In the genomic region with DNA sequence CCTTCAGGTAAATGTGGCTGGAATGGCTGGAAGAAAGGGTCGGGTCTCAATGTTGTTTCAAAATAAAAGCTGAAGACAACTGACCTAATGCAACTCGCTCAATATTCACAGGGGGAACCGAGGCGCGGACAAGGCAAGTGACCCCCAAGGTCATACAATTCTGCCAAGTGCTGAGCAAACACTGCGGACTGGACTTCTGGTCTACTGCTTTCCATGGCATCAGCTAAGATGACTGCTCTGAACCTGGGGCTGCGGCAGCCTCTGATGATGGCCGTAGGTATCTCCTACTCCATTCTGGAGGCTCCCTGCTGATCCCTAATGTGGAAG, we compare ENCODE assay signal across 1 cellular context.
TF ChIP-seq lines count a peak whose summit lies in the region.

No MANE protein-coding gene starts in this region.

TF ChIP-seq in HepG2, 621 proteins besides CTCF, POLR2A, EP300 and RAD21 (continued from another document and continues in another):
- TF ChIP-seq, protein P1, sequence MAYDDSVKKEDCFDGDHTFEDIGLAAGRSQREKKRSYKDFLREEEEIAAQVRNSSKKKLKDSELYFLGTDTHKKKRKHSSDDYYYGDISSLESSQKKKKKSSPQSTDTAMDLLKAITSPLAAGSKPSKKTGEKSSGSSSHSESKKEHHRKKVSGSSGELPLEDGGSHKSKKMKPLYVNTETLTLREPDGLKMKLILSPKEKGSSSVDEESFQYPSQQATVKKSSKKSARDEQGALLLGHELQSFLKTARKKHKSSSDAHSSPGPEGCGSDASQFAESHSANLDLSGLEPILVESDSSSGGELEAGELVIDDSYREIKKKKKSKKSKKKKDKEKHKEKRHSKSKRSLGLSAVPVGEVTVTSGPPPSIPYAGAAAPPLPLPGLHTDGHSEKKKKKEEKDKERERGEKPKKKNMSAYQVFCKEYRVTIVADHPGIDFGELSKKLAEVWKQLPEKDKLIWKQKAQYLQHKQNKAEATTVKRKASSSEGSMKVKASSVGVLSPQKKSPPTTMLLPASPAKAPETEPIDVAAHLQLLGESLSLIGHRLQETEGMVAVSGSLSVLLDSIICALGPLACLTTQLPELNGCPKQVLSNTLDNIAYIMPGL (CRISPR knock-in tag; IDR thresholded peaks at IDR 0.05; ENCODE audit: borderline replicate concordance in 1 of 2, low read depth in 1 of 2), result no peak
- TF ChIP-seq, protein P2, sequence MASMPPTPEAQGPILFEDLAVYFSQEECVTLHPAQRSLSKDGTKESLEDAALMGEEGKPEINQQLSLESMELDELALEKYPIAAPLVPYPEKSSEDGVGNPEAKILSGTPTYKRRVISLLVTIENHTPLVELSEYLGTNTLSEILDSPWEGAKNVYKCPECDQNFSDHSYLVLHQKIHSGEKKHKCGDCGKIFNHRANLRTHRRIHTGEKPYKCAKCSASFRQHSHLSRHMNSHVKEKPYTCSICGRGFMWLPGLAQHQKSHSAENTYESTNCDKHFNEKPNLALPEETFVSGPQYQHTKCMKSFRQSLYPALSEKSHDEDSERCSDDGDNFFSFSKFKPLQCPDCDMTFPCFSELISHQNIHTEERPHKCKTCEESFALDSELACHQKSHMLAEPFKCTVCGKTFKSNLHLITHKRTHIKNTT (CRISPR knock-in tag; IDR thresholded peaks at IDR 0.05), result no peak
- TF ChIP-seq ZNF160 (CRISPR knock-in tag; IDR thresholded peaks at IDR 0.05) (no peak), SIX4 (CRISPR knock-in tag; IDR thresholded peaks at IDR 0.05) (no peak), ZNF207 (IDR thresholded peaks at IDR 0.05; ENCODE audit: borderline replicate concordance) (no peak), ZKSCAN8 (CRISPR knock-in tag; IDR thresholded peaks at IDR 0.05; ENCODE audit: borderline replicate concordance) (no peak), KDM1A (CRISPR knock-in tag; IDR thresholded peaks at IDR 0.05) (peak; percentile 16; the same call in 1 of the 2 replicates), STAG1 (CRISPR knock-in tag; IDR thresholded peaks at IDR 0.05) (no peak), REL (CRISPR knock-in tag; conservative IDR thresholded peaks at IDR 0.05) (no peak), ZNF44 (CRISPR knock-in tag; IDR thresholded peaks at IDR 0.05) (no peak), RFX3 (CRISPR knock-in tag; IDR thresholded peaks at IDR 0.05) (no peak), ZNF619 (CRISPR knock-in tag; IDR thresholded peaks at IDR 0.05) (no peak), BCL6 (CRISPR knock-in tag; IDR thresholded peaks at IDR 0.05) (0 out of 2 replicates have a peak, but pooled peaks have one; percentile 10), MTA1 (CRISPR knock-in tag; IDR thresholded peaks at IDR 0.05; ENCODE audit: borderline replicate concordance) (no peak), RXRB (CRISPR knock-in tag; IDR thresholded peaks at IDR 0.05; ENCODE audit: borderline replicate concordance) (0 out of 2 replicates have a peak, but pooled peaks have one; percentile 13), RARA (CRISPR knock-in tag; IDR thresholded peaks at IDR 0.05) (peak; percentile 28; the same call in 1 of the 2 replicates), HOXA5 (CRISPR knock-in tag; IDR thresholded peaks at IDR 0.05) (0 out of 2 replicates have a peak, but pooled peaks have one; percentile 22), ZNF263 (CRISPR knock-in tag; IDR thresholded peaks at IDR 0.05) (no peak), ZFAT (CRISPR knock-in tag; conservative IDR thresholded peaks at IDR 0.05) (no peak), CENPT (CRISPR knock-in tag; IDR thresholded peaks at IDR 0.05; ENCODE audit: low read depth) (no peak), ZNF124 (CRISPR knock-in tag; IDR thresholded peaks at IDR 0.05) (no peak), SETDB1 (CRISPR knock-in tag; IDR thresholded peaks at IDR 0.05; ENCODE audit: borderline replicate concordance) (no peak), ZNF598 (CRISPR knock-in tag; IDR thresholded peaks at IDR 0.05; ENCODE audit: borderline replicate concordance) (no peak), ZNF282 (IDR thresholded peaks at IDR 0.05; ENCODE audit: partially characterized antibody) (no peak), HHEX (CRISPR knock-in tag; IDR thresholded peaks at IDR 0.05) (no peak), LCORL (IDR thresholded peaks at IDR 0.05) (no peak), LCORL (CRISPR knock-in tag; IDR thresholded peaks at IDR 0.05) (no peak), MED13 (CRISPR knock-in tag; IDR thresholded peaks at IDR 0.05) (no peak), KDM6A (CRISPR knock-in tag; IDR thresholded peaks at IDR 0.05; ENCODE audit: low read depth) (no peak), MYNN (CRISPR knock-in tag; IDR thresholded peaks at IDR 0.05; ENCODE audit: low read depth) (peak; percentile 98), PHF8 (CRISPR knock-in tag; IDR thresholded peaks at IDR 0.05) (no peak), SP4 (CRISPR knock-in tag; IDR thresholded peaks at IDR 0.05) (no peak), HDAC2 (CRISPR knock-in tag; IDR thresholded peaks at IDR 0.05) (peak; percentile 13; the same call in 1 of the 2 replicates), SNAPC2 (CRISPR knock-in tag; IDR thresholded peaks at IDR 0.05) (no peak)
- TF ChIP-seq, protein P3, sequence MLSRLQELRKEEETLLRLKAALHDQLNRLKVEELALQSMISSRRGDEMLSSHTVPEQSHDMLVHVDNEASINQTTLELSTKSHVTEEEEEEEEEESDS (CRISPR knock-in tag; IDR thresholded peaks at IDR 0.05; ENCODE audit: borderline replicate concordance), result no peak
- TF ChIP-seq, protein P4, sequence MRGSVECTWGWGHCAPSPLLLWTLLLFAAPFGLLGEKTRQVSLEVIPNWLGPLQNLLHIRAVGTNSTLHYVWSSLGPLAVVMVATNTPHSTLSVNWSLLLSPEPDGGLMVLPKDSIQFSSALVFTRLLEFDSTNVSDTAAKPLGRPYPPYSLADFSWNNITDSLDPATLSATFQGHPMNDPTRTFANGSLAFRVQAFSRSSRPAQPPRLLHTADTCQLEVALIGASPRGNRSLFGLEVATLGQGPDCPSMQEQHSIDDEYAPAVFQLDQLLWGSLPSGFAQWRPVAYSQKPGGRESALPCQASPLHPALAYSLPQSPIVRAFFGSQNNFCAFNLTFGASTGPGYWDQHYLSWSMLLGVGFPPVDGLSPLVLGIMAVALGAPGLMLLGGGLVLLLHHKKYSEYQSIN (CRISPR knock-in tag; IDR thresholded peaks at IDR 0.05; ENCODE audit: borderline replicate concordance), result no peak
- TF ChIP-seq, protein P5, sequence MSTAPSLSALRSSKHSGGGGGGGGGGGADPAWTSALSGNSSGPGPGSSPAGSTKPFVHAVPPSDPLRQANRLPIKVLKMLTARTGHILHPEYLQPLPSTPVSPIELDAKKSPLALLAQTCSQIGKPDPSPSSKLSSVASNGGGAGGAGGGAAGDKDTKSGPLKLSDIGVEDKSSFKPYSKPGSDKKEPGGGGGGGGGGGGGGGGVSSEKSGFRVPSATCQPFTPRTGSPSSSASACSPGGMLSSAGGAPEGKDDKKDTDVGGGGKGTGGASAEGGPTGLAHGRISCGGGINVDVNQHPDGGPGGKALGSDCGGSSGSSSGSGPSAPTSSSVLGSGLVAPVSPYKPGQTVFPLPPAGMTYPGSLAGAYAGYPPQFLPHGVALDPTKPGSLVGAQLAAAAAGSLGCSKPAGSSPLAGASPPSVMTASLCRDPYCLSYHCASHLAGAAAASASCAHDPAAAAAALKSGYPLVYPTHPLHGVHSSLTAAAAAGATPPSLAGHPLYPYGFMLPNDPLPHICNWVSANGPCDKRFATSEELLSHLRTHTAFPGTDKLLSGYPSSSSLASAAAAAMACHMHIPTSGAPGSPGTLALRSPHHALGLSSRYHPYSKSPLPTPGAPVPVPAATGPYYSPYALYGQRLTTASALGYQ (CRISPR knock-in tag; IDR thresholded peaks at IDR 0.05), result no peak
- TF ChIP-seq, protein P6, sequence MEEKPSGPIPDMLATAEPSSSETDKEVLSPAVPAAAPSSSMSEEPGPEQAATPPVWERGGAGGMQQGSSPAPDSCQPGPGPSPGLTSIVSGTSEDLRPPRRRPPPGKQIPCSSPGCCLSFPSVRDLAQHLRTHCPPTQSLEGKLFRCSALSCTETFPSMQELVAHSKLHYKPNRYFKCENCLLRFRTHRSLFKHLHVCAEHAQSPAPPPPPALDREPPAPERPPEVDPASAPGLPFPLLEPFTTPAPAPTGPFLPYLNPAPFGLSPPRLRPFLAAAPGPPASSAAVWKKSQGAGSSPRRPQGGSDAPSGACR (CRISPR knock-in tag; IDR thresholded peaks at IDR 0.05), result no peak
- TF ChIP-seq, protein P7, sequence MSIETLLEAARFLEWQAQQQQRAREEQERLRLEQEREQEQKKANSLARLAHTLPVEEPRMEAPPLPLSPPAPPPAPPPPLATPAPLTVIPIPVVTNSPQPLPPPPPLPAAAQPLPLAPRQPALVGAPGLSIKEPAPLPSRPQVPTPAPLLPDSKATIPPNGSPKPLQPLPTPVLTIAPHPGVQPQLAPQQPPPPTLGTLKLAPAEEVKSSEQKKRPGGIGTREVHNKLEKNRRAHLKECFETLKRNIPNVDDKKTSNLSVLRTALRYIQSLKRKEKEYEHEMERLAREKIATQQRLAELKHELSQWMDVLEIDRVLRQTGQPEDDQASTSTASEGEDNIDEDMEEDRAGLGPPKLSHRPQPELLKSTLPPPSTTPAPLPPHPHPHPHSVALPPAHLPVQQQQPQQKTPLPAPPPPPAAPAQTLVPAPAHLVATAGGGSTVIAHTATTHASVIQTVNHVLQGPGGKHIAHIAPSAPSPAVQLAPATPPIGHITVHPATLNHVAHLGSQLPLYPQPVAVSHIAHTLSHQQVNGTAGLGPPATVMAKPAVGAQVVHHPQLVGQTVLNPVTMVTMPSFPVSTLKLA (IDR thresholded peaks at IDR 0.05), result no peak
- TF ChIP-seq, protein P8, sequence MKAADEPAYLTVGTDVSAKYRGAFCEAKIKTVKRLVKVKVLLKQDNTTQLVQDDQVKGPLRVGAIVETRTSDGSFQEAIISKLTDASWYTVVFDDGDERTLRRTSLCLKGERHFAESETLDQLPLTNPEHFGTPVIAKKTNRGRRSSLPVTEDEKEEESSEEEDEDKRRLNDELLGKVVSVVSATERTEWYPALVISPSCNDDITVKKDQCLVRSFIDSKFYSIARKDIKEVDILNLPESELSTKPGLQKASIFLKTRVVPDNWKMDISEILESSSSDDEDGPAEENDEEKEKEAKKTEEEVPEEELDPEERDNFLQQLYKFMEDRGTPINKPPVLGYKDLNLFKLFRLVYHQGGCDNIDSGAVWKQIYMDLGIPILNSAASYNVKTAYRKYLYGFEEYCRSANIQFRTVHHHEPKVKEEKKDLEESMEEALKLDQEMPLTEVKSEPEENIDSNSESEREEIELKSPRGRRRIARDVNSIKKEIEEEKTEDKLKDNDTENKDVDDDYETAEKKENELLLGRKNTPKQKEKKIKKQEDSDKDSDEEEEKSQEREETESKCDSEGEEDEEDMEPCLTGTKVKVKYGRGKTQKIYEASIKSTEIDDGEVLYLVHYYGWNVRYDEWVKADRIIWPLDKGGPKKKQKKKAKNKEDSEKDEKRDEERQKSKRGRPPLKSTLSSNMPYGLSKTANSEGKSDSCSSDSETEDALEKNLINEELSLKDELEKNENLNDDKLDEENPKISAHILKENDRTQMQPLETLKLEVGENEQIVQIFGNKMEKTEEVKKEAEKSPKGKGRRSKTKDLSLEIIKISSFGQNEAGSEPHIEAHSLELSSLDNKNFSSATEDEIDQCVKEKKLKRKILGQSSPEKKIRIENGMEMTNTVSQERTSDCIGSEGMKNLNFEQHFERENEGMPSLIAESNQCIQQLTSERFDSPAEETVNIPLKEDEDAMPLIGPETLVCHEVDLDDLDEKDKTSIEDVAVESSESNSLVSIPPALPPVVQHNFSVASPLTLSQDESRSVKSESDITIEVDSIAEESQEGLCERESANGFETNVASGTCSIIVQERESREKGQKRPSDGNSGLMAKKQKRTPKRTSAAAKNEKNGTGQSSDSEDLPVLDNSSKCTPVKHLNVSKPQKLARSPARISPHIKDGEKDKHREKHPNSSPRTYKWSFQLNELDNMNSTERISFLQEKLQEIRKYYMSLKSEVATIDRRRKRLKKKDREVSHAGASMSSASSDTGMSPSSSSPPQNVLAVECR (CRISPR knock-in tag; IDR thresholded peaks at IDR 0.05; ENCODE audit: borderline replicate concordance), result peak; percentile 30; the same call in 1 of the 2 replicates
- TF ChIP-seq, protein P9, sequence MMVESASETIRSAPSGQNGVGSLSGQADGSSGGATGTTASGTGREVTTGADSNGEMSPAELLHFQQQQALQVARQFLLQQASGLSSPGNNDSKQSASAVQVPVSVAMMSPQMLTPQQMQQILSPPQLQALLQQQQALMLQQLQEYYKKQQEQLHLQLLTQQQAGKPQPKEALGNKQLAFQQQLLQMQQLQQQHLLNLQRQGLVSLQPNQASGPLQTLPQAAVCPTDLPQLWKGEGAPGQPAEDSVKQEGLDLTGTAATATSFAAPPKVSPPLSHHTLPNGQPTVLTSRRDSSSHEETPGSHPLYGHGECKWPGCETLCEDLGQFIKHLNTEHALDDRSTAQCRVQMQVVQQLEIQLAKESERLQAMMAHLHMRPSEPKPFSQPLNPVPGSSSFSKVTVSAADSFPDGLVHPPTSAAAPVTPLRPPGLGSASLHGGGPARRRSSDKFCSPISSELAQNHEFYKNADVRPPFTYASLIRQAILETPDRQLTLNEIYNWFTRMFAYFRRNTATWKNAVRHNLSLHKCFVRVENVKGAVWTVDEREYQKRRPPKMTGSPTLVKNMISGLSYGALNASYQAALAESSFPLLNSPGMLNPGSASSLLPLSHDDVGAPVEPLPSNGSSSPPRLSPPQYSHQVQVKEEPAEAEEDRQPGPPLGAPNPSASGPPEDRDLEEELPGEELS (CRISPR knock-in tag; IDR thresholded peaks at IDR 0.05), result no peak
- TF ChIP-seq, protein P10, sequence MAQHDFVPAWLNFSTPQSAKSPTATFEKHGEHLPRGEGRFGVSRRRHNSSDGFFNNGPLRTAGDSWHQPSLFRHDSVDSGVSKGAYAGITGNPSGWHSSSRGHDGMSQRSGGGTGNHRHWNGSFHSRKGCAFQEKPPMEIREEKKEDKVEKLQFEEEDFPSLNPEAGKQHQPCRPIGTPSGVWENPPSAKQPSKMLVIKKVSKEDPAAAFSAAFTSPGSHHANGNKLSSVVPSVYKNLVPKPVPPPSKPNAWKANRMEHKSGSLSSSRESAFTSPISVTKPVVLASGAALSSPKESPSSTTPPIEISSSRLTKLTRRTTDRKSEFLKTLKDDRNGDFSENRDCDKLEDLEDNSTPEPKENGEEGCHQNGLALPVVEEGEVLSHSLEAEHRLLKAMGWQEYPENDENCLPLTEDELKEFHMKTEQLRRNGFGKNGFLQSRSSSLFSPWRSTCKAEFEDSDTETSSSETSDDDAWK (CRISPR knock-in tag; IDR thresholded peaks at IDR 0.05), result no peak
- TF ChIP-seq, protein P11, sequence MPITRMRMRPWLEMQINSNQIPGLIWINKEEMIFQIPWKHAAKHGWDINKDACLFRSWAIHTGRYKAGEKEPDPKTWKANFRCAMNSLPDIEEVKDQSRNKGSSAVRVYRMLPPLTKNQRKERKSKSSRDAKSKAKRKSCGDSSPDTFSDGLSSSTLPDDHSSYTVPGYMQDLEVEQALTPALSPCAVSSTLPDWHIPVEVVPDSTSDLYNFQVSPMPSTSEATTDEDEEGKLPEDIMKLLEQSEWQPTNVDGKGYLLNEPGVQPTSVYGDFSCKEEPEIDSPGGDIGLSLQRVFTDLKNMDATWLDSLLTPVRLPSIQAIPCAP (CRISPR knock-in tag; IDR thresholded peaks at IDR 0.05; ENCODE audit: low read depth), result no peak
- TF ChIP-seq, protein P12, sequence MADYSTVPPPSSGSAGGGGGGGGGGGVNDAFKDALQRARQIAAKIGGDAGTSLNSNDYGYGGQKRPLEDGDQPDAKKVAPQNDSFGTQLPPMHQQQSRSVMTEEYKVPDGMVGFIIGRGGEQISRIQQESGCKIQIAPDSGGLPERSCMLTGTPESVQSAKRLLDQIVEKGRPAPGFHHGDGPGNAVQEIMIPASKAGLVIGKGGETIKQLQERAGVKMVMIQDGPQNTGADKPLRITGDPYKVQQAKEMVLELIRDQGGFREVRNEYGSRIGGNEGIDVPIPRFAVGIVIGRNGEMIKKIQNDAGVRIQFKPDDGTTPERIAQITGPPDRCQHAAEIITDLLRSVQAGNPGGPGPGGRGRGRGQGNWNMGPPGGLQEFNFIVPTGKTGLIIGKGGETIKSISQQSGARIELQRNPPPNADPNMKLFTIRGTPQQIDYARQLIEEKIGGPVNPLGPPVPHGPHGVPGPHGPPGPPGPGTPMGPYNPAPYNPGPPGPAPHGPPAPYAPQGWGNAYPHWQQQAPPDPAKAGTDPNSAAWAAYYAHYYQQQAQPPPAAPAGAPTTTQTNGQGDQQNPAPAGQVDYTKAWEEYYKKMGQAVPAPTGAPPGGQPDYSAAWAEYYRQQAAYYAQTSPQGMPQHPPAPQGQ (CRISPR knock-in tag; IDR thresholded peaks at IDR 0.05; ENCODE audit: borderline replicate concordance), result no peak
